In the genomic region with DNA sequence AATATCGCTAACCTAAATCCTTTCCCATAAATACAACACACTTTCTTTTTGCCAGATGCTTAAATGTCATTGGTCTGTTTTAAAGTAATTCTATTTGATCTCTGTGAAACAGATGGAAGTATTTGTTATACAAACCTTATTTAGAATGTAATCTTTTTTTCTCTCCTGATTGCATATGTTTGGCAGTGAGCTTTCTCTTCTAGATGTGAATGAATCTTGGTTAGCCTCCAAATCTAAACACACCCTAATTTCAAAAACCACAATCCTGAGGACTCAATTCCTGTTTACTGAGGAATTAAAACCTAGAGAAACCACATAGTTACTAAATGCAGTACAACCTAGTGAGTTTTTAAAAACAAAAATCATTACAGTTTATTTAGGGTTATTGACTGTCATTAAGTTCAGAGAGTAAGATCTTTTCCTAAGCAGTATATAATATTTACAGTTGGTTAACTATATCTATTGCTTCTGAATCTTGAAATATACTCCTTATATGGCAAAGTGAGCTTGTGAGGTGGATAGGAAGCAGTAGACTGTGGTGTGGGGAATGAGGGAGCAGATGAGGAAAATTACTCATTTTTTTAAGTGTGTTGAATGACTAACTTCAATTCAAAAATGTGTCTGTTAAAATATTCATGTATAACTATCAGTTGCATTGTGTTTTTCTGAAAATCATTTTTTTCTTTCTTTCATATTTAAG, we compare ENCODE assay signal across 15 cellular contexts.
DNase-seq lines count a peak whose midpoint lies in the region; ATAC-seq and TF ChIP-seq lines count a peak whose summit lies in the region.
"Had no signal": no experiment of that assay in that cellular context is flagged by ENCODE, and none has a peak within 500 bp of the region (broad histone marks: within the 10 kb centered on the region; RNA-seq: fewer than 3 reads in every experiment).

No MANE protein-coding gene starts in this region.

- POLR2A ChIA-PET in CD4-positive, alpha-beta memory T cell (lab: Charles Lee; ENCODE audit: partially characterized antibody): no interaction called here

- H3K9me3 ChIP-seq in upper lobe of right lung: no peaks in the 10 kb centered on the region
- H3K9me3 ChIP-seq in CD4-positive, alpha-beta memory T cell (ENCODE audit: control insufficient read depth in 1 of 2, low read length in 2 of 2): no peaks in the 10 kb centered on the region
- H3K9me3 ChIP-seq: tibial artery had no signal

- H3K4me3 Mint-ChIP-seq in CD4-positive, alpha-beta memory T cell: no peak overlapping the region
- H3K4me3 Mint-ChIP-seq: activated naive CD8-positive, alpha-beta T cell; neural crest cell had no signal

- peaks cover 0 to 6% (median under 1%) of the 10 kb centered on the region in 8 donors for H3K9me3 Mint-ChIP-seq in CD4-positive, alpha-beta memory T cell
- H3K9me3 Mint-ChIP-seq: neural crest cell had no signal

- no peak overlapping the region for H3K4me3 ChIP-seq in upper lobe of right lung
- no peak overlapping the region for H3K4me3 ChIP-seq in CD4-positive, alpha-beta memory T cell (ENCODE audit: low read length in 2 of 2)
- H3K4me3 ChIP-seq: dorsolateral prefrontal cortex, tibial artery had no signal

- H3K36me3 Mint-ChIP-seq in CD4-positive, alpha-beta memory T cell: no peaks in the 10 kb centered on the region
- H3K36me3 Mint-ChIP-seq: activated naive CD8-positive, alpha-beta T cell had no signal

- no peaks in the 10 kb centered on the region for H3K36me3 ChIP-seq in upper lobe of right lung
- no peaks in the 10 kb centered on the region for H3K36me3 ChIP-seq in CD4-positive, alpha-beta memory T cell (ENCODE audit: insufficient read depth, low read length)
- H3K36me3 ChIP-seq: tibial artery had no signal

- peaks cover 0 to 9% of the 10 kb centered on the region in 2 donors for H3K27me3 Mint-ChIP-seq in CD4-positive, alpha-beta memory T cell
- H3K27me3 Mint-ChIP-seq: activated naive CD8-positive, alpha-beta T cell had no signal

- intact Hi-C loops in upper lobe of right lung (cut with DNase I): no loop called here
- intact Hi-C loops in CD4-positive, alpha-beta memory T cell (cut with micrococcal nuclease): no loop called here

- H3K4me1 ChIP-seq in upper lobe of right lung: no peaks in the 10 kb centered on the region
- H3K4me1 ChIP-seq in CD4-positive, alpha-beta memory T cell (ENCODE audit: insufficient read depth, low read length): no peaks in the 10 kb centered on the region
- H3K4me1 ChIP-seq: tibial artery had no signal

- TF ChIP-seq CTCF in upper lobe of right lung (IDR thresholded peaks at IDR 0.05): no peak

- peak; percentile 3 for DNase-seq in NCI-H1694 treated with DMSO at 0.1 percent for 48 hours (lab: John Stamatoyannopoulos, UW)
- no peak for DNase-seq in NCI-H1694 (lab: John Stamatoyannopoulos, UW)
- peak; percentile 84 for DNase-seq in RPMI7951 (ENCODE audit: low read depth)
- peak; percentile 99 for DNase-seq in fibroblast of peridontal ligament (ENCODE audit: extremely low read depth)
- no peak for DNase-seq in upper lobe of right lung
- no peak for DNase-seq in SK-N-DZ (ENCODE audit: low spot score)
- no peak for DNase-seq in CD4-positive, alpha-beta memory T cell
- no peak for DNase-seq in NCI-H2171 treated with DMSO at 0.1 percent for 48 hours (lab: John Stamatoyannopoulos, UW)
- DNase-seq: dorsolateral prefrontal cortex, Kasumi-1, small intestine, tibial artery had no signal

- H3K27ac Mint-ChIP-seq in CD4-positive, alpha-beta memory T cell: no peak overlapping the region
- H3K27ac Mint-ChIP-seq: activated naive CD8-positive, alpha-beta T cell had no signal

- H3K27ac ChIP-seq in upper lobe of right lung: no peak overlapping the region
- no peak overlapping the region for H3K27ac ChIP-seq in CD4-positive, alpha-beta memory T cell (ENCODE audit: low read depth, low read length)
- H3K27ac ChIP-seq: 22Rv1, dorsolateral prefrontal cortex, tibial artery had no signal

- no peaks in the 10 kb centered on the region for H3K4me1 Mint-ChIP-seq in CD4-positive, alpha-beta memory T cell

- peak; percentile 31 for ATAC-seq in upper lobe of right lung

- H3K27me3 ChIP-seq in upper lobe of right lung: no peaks in the 10 kb centered on the region
- no peaks in the 10 kb centered on the region for H3K27me3 ChIP-seq in CD4-positive, alpha-beta memory T cell (ENCODE audit: insufficient read depth, low read length)
- H3K27me3 ChIP-seq: dorsolateral prefrontal cortex, tibial artery had no signal

- CTCF ChIA-PET in CD4-positive, alpha-beta memory T cell (lab: Charles Lee; ENCODE audit: partially characterized antibody): no interaction called here

Comparison
In these comparisons a context has a peak if more than half of its experiments do, and no peak if none do; other contexts are left out.
1. DNase-seq: peak in NCI-H1694 treated with DMSO at 0.1 percent for 48 hours (single experiment), RPMI7951 (single experiment) and fibroblast of peridontal ligament (single experiment); none in NCI-H1694 (single experiment), upper lobe of right lung (single experiment), SK-N-DZ (single experiment), CD4-positive, alpha-beta memory T cell (0 of 5) and NCI-H2171 treated with DMSO at 0.1 percent for 48 hours (single experiment).